Comparison of ENCODE assay signal across 2 cellular contexts in genomic region chr1:247100676-247101279, GRCh38.
TF ChIP-seq lines count a peak whose summit lies in the region.

No MANE protein-coding gene starts in this region.

TF ChIP-seq in HCT116, 20 proteins besides CTCF, POLR2A, EP300 and RAD21:
- TF ChIP-seq ZNF274 (IDR thresholded peaks at IDR 0.05; ENCODE audit: low read depth, low read length) (peak; percentile 80), MAX (IDR thresholded peaks at IDR 0.05) (no peak), EZH2phosphoT487 (IDR thresholded peaks at IDR 0.05; ENCODE audit: borderline replicate concordance) (no peak), EGR1 (IDR thresholded peaks at IDR 0.05; ENCODE audit: low read depth) (no peak)

TF ChIP-seq in GM12878, 131 proteins besides CTCF, POLR2A, EP300 and RAD21:
- TF ChIP-seq ZNF274 (IDR thresholded peaks at IDR 0.05; ENCODE audit: insufficient read depth, insufficient read length), result peak; percentile 78
- TF ChIP-seq KLF5 (IDR thresholded peaks at IDR 0.05; ENCODE audit: partially characterized antibody), result peak; percentile 25
- TF ChIP-seq CBX5 (IDR thresholded peaks at IDR 0.05; ENCODE audit: low read depth), result peak; percentile 89; the same call in 1 of the 2 replicates
- no peak for TF ChIP-seq BMI1 (IDR thresholded peaks at IDR 0.05; ENCODE audit: borderline replicate concordance)
